ENCODE assay signal across 8 cellular contexts in the genomic region with DNA sequence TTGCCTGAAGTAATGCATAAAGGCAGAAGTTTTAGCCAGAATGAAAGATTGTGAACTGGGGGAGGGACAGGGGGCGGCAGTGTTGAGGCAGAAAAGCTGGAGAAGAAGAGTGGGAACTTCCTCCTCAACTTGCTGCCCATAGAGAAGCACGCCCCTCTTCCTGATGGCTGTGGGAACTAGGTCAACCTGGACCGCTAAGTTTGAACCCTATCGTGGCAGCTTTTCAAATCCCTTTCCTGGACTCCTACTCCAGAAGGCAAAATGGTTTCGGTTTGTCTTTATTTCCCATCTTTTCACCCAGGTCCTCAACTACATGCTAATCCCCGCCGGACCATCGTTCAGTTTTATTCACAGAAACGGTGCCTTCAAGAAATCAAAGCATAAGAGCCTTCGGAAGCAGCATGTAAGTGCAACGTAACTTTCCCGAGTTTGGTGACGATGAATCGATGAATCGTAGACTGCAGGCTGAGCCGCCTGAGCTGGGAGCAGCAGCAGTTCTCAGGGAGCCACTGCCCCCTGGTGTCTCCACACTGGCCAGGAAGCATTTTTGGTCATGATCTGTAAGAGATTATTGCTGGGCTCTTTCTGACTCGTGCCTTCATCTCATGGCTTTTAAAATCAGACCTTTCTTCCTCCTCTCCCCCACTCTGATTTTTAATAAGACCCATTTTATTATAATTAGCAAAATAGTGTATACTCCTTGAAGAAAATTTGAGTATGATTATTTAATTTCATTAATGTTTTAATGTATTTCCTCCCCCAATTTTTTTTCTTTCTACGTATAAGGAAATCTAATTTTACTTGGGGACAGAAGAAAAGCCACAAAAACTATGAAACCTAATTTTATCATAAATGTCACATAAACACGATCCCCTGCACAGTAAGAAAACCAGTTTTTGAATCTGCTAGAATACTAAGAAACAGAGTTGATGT. TPM values are rescaled to one million over a fixed set of nuclear protein-coding genes. Genes with fewer than 3 reads are reported as not detected.
DNase-seq lines count a peak whose midpoint lies in the region; ATAC-seq and TF ChIP-seq lines count a peak whose summit lies in the region.

No MANE protein-coding gene starts in this region.

- peaks cover 27% of the 10 kb centered on the region for H3K27me3 Mint-ChIP-seq in activated T-helper 2 cell treated with anti-CD3 and anti-CD28 coated beads, Interferon-gamma antibody, Interleukin-2, Interleukin-4, amounts not matched to agents 10 μg/mL and 5 μg/mL and 100 μg/mL, durations not matched to agents 14 hours and 24 hours and 36 hours (ENCODE audit: low read depth)
- H3K27me3 Mint-ChIP-seq in nephron progenitor cell (ENCODE audit: low read depth, poor library complexity): peaks cover 5% of the 10 kb centered on the region
- H3K27me3 Mint-ChIP-seq in stimulated activated naive CD8-positive, alpha-beta T cell treated with anti-CD3 and anti-CD28 coated beads, Interleukin-15, Interleukin-2, amounts not matched to agents 100 ng/mL and 50 ng/mL, for 24 hours: no peaks in the 10 kb centered on the region

- H3K27me3 ChIP-seq in DND-41 (ENCODE audit: insufficient read depth, low read length, poor library complexity) (no peaks in the 10 kb centered on the region), Karpas-422 (ENCODE audit: low read length) (no peaks in the 10 kb centered on the region)

- no peak overlapping the region for H3K27ac Mint-ChIP-seq in activated T-helper 2 cell treated with anti-CD3 and anti-CD28 coated beads, Interferon-gamma antibody, Interleukin-2, Interleukin-4, amounts not matched to agents 10 μg/mL and 5 μg/mL and 100 μg/mL, durations not matched to agents 14 hours and 24 hours and 36 hours
- H3K27ac Mint-ChIP-seq in nephron progenitor cell: peak overlapping the region; percentile 57
- H3K27ac Mint-ChIP-seq in stimulated activated naive CD8-positive, alpha-beta T cell treated with anti-CD3 and anti-CD28 coated beads, Interleukin-15, Interleukin-2, amounts not matched to agents 100 ng/mL and 50 ng/mL, for 24 hours: peak overlapping the region; percentile 89

- H3K27ac ChIP-seq in DND-41 (ENCODE audit: low read length) (peak overlapping the region; percentile 2; the same call in 1 of the 2 replicates), Karpas-422 (ENCODE audit: low read length) (no peak overlapping the region)

- H3K36me3 Mint-ChIP-seq in activated T-helper 2 cell treated with anti-CD3 and anti-CD28 coated beads, Interferon-gamma antibody, Interleukin-2, Interleukin-4, amounts not matched to agents 10 μg/mL and 5 μg/mL and 100 μg/mL, durations not matched to agents 14 hours and 24 hours and 36 hours (ENCODE audit: low read depth): no peaks in the 10 kb centered on the region
- no peaks in the 10 kb centered on the region for H3K36me3 Mint-ChIP-seq in nephron progenitor cell (ENCODE audit: low read depth)
- H3K36me3 Mint-ChIP-seq in stimulated activated naive CD8-positive, alpha-beta T cell treated with anti-CD3 and anti-CD28 coated beads, Interleukin-15, Interleukin-2, amounts not matched to agents 100 ng/mL and 50 ng/mL, for 24 hours (ENCODE audit: low read depth): no peaks in the 10 kb centered on the region

- intact Hi-C loops in activated T-helper 2 cell treated with anti-CD3 and anti-CD28 coated beads, Interferon-gamma antibody, Interleukin-2, Interleukin-4, amounts not matched to agents 10 μg/mL and 5 μg/mL and 100 μg/mL, durations not matched to agents 14 hours and 24 hours and 36 hours (cut with micrococcal nuclease): loop anchor here (1.0 to 5.0 kb wide), 7 partner anchors 36 to 363 kb away; a partner anchor contains a TSS

- H3K4me3 Mint-ChIP-seq in activated T-helper 2 cell treated with anti-CD3 and anti-CD28 coated beads, Interferon-gamma antibody, Interleukin-2, Interleukin-4, amounts not matched to agents 10 μg/mL and 5 μg/mL and 100 μg/mL, durations not matched to agents 14 hours and 24 hours and 36 hours (ENCODE audit: low read depth): peak overlapping the region; percentile 84
- H3K4me3 Mint-ChIP-seq in nephron progenitor cell: peak overlapping the region; percentile 92
- peak overlapping the region; percentile 94 for H3K4me3 Mint-ChIP-seq in stimulated activated naive CD8-positive, alpha-beta T cell treated with anti-CD3 and anti-CD28 coated beads, Interleukin-15, Interleukin-2, amounts not matched to agents 100 ng/mL and 50 ng/mL, for 24 hours

- H4K20me1 ChIP-seq in DND-41 (ENCODE audit: insufficient read depth, low read length) (no peaks in the 10 kb centered on the region), Karpas-422 (ENCODE audit: insufficient read depth, low read depth, low read length) (no peaks in the 10 kb centered on the region)

- H3K9ac ChIP-seq in DND-41 (ENCODE audit: low read depth, low read length): peak overlapping the region; percentile 53
- peak overlapping the region; percentile 59 for H3K9ac ChIP-seq in Karpas-422 (ENCODE audit: low read length)

- H3K36me3 ChIP-seq in DND-41 (ENCODE audit: insufficient read depth, low read length) (no peaks in the 10 kb centered on the region), Karpas-422 (ENCODE audit: insufficient read depth, low read length) (no peaks in the 10 kb centered on the region)

- H3K79me2 ChIP-seq in DND-41 (ENCODE audit: insufficient read depth, low read length): no peaks in the 10 kb centered on the region
- H3K79me2 ChIP-seq in Karpas-422 (ENCODE audit: low read length): no peaks in the 10 kb centered on the region

- peaks cover 31% of the 10 kb centered on the region for H3K4me1 Mint-ChIP-seq in activated T-helper 2 cell treated with anti-CD3 and anti-CD28 coated beads, Interferon-gamma antibody, Interleukin-2, Interleukin-4, amounts not matched to agents 10 μg/mL and 5 μg/mL and 100 μg/mL, durations not matched to agents 14 hours and 24 hours and 36 hours (ENCODE audit: low read depth)
- H3K4me1 Mint-ChIP-seq in nephron progenitor cell: peaks cover 12% of the 10 kb centered on the region
- H3K4me1 Mint-ChIP-seq in stimulated activated naive CD8-positive, alpha-beta T cell treated with anti-CD3 and anti-CD28 coated beads, Interleukin-15, Interleukin-2, amounts not matched to agents 100 ng/mL and 50 ng/mL, for 24 hours (ENCODE audit: low read depth): peaks cover 32% of the 10 kb centered on the region

- peak; percentile 89 for TF ChIP-seq CTCF in DND-41 (IDR thresholded peaks at IDR 0.05; ENCODE audit: borderline replicate concordance, extremely low read depth, low read length, poor library complexity, severe bottlenecking)
- TF ChIP-seq CTCF in fibroblast of the aortic adventitia (IDR thresholded peaks at IDR 0.05; ENCODE audit: insufficient read depth, low read length): peak; percentile 97
- peak; percentile 88 for TF ChIP-seq CTCF in nephron progenitor cell (IDR thresholded peaks at IDR 0.05)

- H3K4me2 ChIP-seq in DND-41 (ENCODE audit: insufficient read depth, low read length) (peak overlapping the region; percentile 68), Karpas-422 (ENCODE audit: low read depth, low read length, poor library complexity, severe bottlenecking) (peak overlapping the region; percentile 69)

- DNase-seq in DND-41: peak; percentile 83
- DNase-seq in Karpas-422: peak; percentile 90
- peak; percentile 79 for DNase-seq in RPMI8226
- DNase-seq in activated T-helper 2 cell treated with anti-CD3 and anti-CD28 coated beads, Interferon-gamma antibody, Interleukin-2, Interleukin-4, amounts not matched to agents 10 μg/mL and 5 μg/mL and 100 μg/mL, durations not matched to agents 14 hours and 24 hours and 36 hours (ENCODE audit: low spot score): peak; percentile 77
- peak; percentile 87 for DNase-seq in fibroblast of the aortic adventitia (ENCODE audit: low read depth)
- DNase-seq in nephron progenitor cell: peak; percentile 83

- no peaks in the 10 kb centered on the region for H3K9me2 ChIP-seq in Karpas-422 (replicated peaks; ENCODE audit: insufficient read depth, low read length)

- no peaks in the 10 kb centered on the region for H3K9me3 Mint-ChIP-seq in activated T-helper 2 cell treated with anti-CD3 and anti-CD28 coated beads, Interferon-gamma antibody, Interleukin-2, Interleukin-4, amounts not matched to agents 10 μg/mL and 5 μg/mL and 100 μg/mL, durations not matched to agents 14 hours and 24 hours and 36 hours
- H3K9me3 Mint-ChIP-seq in nephron progenitor cell: no peaks in the 10 kb centered on the region
- H3K9me3 Mint-ChIP-seq in stimulated activated naive CD8-positive, alpha-beta T cell treated with anti-CD3 and anti-CD28 coated beads, Interleukin-15, Interleukin-2, amounts not matched to agents 100 ng/mL and 50 ng/mL, for 24 hours: no peaks in the 10 kb centered on the region

- H3K4me3 ChIP-seq in DND-41 (ENCODE audit: low read depth in 1 of 2, low read length in 2 of 2): peak overlapping the region; percentile 29 to 63
- peak overlapping the region; percentile 67 for H3K4me3 ChIP-seq in Karpas-422 (ENCODE audit: low read length)
- H3K4me3 ChIP-seq in fibroblast of the aortic adventitia (ENCODE audit: low read depth, low read length): peak overlapping the region; percentile 72

- peak overlapping the region; percentile 97 for H2AFZ ChIP-seq in DND-41 (ENCODE audit: low read depth, low read length)
- H2AFZ ChIP-seq in Karpas-422 (ENCODE audit: low read length): peak overlapping the region; percentile 78

- ATAC-seq in DND-41 (ENCODE audit: insufficient read depth, low read depth): peak; percentile 95
- peak; percentile 94 for ATAC-seq in GM21825 (IDR thresholded peaks at IDR 0.05; ENCODE audit: unreplicated experiment)

- no peaks in the 10 kb centered on the region for H3K9me3 ChIP-seq in DND-41 (ENCODE audit: insufficient read depth, low read length, severe bottlenecking)
- no peaks in the 10 kb centered on the region for H3K9me3 ChIP-seq in Karpas-422 (ENCODE audit: low read length)

- H3K4me1 ChIP-seq in DND-41 (ENCODE audit: insufficient read depth, low read length) (peaks cover 34% of the 10 kb centered on the region), Karpas-422 (ENCODE audit: low read length) (no peaks in the 10 kb centered on the region; the same call in 1 of the 2 replicates)

RNA-seq across cellular contexts. Expression of a gene that starts 21.4 kb away (rescaled TPM):
- total RNA-seq in Karpas-422 (2014; rRNA removed; shearing (Covaris generic); ENCODE audit: low replicate concordance): not detected in 2 replicates
- total RNA-seq in activated T-helper 2 cell treated with anti-CD3 and anti-CD28 coated beads, Interferon-gamma antibody, Interleukin-2, Interleukin-4, amounts not matched to agents 10 μg/mL and 5 μg/mL and 100 μg/mL, durations not matched to agents 14 hours and 24 hours and 36 hours: 0.75 TPM in 1 of 2 replicates, not detected in the other
- total RNA-seq in fibroblast of the aortic adventitia (ENCODE audit: low replicate concordance): not detected in 2 replicates
